ENCODE assay signal across 8 cellular contexts in genomic region chr4:89307446-89308160, GRCh38. TPM values are rescaled to one million over a fixed set of nuclear protein-coding genes. Genes with fewer than 3 reads are reported as not detected.
DNase-seq lines count a peak whose midpoint lies in the region; ATAC-seq and TF ChIP-seq lines count a peak whose summit lies in the region.

GPRIN3 (minus strand) TSS chr4:89307800; CDS start chr4:89250110, 57,690 bp downstream.

- H3K36me3 Mint-ChIP-seq in nephron (ENCODE audit: low read depth): no peaks in the 10 kb centered on the region

- TF ChIP-seq CTCF in fibroblast of lung (conservative IDR thresholded peaks at IDR 0.05 in 1 of 2, IDR thresholded peaks at IDR 0.05 in 1 of 2; ENCODE audit: low read depth in 1 of 2, low read length in 2 of 2) (no peak), nephron (IDR thresholded peaks at IDR 0.05; ENCODE audit: unreplicated experiment in 3 of 3) (peak in 2 of 3 experiments; percentile 31 to 35), suprapubic skin (IDR thresholded peaks at IDR 0.05) (no peak)

- no peaks in the 10 kb centered on the region for H3K4me1 ChIP-seq in NT2/D1 (ENCODE audit: insufficient read depth, insufficient read length)
- no peaks in the 10 kb centered on the region for H3K4me1 ChIP-seq in fibroblast of lung (ENCODE audit: control insufficient read depth, extremely low read depth, insufficient read depth, low read length)
- H3K4me1 ChIP-seq in suprapubic skin: peaks cover 16% of the 10 kb centered on the region

- no peaks in the 10 kb centered on the region for H3K79me2 ChIP-seq in fibroblast of lung (ENCODE audit: control insufficient read depth, insufficient read depth, low read length)

- H3K27me3 ChIP-seq in NT2/D1 (ENCODE audit: insufficient read depth, insufficient read length) (peaks cover 18% of the 10 kb centered on the region), fibroblast of lung (ENCODE audit: control insufficient read depth, insufficient read depth, low read length) (peaks cover 16% of the 10 kb centered on the region), suprapubic skin (no peaks in the 10 kb centered on the region)

- no peak for TF ChIP-seq POLR2A in suprapubic skin (IDR thresholded peaks at IDR 0.05)

- H3K4me3 ChIP-seq in NT2/D1 (ENCODE audit: insufficient read length, low read depth) (peak within 1 kb of the TSS; percentile 61), fibroblast of lung (replicated peaks in 1 of 4; ENCODE audit: control extremely low read depth in 1 of 4, insufficient read depth in 1 of 4, low read depth in 3 of 4, low read length in 4 of 4) (peak within 1 kb of the TSS; percentile 40 to 63 (median 50)), suprapubic skin (peak within 1 kb of the TSS; percentile 60)

- H2AFZ ChIP-seq in fibroblast of lung (ENCODE audit: low read length): peak within 1 kb of the TSS; percentile 28

- no peaks in the 10 kb centered on the region for H3K36me3 ChIP-seq in NT2/D1 (ENCODE audit: insufficient read depth, insufficient read length, low read length)
- H3K36me3 ChIP-seq in fibroblast of lung (ENCODE audit: control insufficient read depth, insufficient read depth, low read length): no peaks in the 10 kb centered on the region
- no peaks in the 10 kb centered on the region for H3K36me3 ChIP-seq in suprapubic skin

- ATAC-seq in GM18858 (IDR thresholded peaks at IDR 0.05; ENCODE audit: unreplicated experiment) (peak; percentile 81), HG02943 (IDR thresholded peaks at IDR 0.05; ENCODE audit: low read depth, unreplicated experiment) (peak; percentile 58)

- peaks cover 21% of the 10 kb centered on the region for H3K4me1 Mint-ChIP-seq in nephron

- peak within 1 kb of the TSS; percentile 83 to 87 (median 87) for H3K4me3 Mint-ChIP-seq in nephron

- H3K27ac ChIP-seq in fibroblast of lung (ENCODE audit: insufficient read depth, low read length): no peak within 1 kb of the TSS
- peak within 1 kb of the TSS; percentile 42 for H3K27ac ChIP-seq in suprapubic skin

- 0% methylated on average over 23 of the region's 67 CpGs for WGBS in suprapubic skin

- peak within 1 kb of the TSS; percentile 70 for H3K4me2 ChIP-seq in fibroblast of lung (ENCODE audit: extremely low read depth, insufficient read depth, low read length)

- no peaks in the 10 kb centered on the region for H3K9me3 ChIP-seq in NT2/D1 (ENCODE audit: insufficient read depth, low read length)
- H3K9me3 ChIP-seq in fibroblast of lung (ENCODE audit: control insufficient read depth, insufficient read depth, low read depth, low read length): no peaks in the 10 kb centered on the region
- H3K9me3 ChIP-seq in suprapubic skin: no peaks in the 10 kb centered on the region

- H3K9me3 Mint-ChIP-seq in nephron: no peaks in the 10 kb centered on the region

- H3K9ac ChIP-seq in NT2/D1 (ENCODE audit: insufficient read length, low read depth) (peak within 1 kb of the TSS; percentile 64), fibroblast of lung (ENCODE audit: insufficient read depth, low read length) (no peak within 1 kb of the TSS)

- H4K20me1 ChIP-seq in fibroblast of lung (ENCODE audit: control insufficient read depth, extremely low read depth, insufficient read depth, low read length): no peaks in the 10 kb centered on the region

- peaks cover 17% of the 10 kb centered on the region for H3K27me3 Mint-ChIP-seq in nephron (ENCODE audit: low read depth)

- TF ChIP-seq EP300 in suprapubic skin (IDR thresholded peaks at IDR 0.05): no peak

- DNase-seq in NT2/D1 (ENCODE audit: low read depth, low spot score): no peak
- DNase-seq in activated T-helper 1 cell treated with anti-CD3 and anti-CD28 coated beads, Interleukin-2, amount 50 U/mL, for 16 hours (ENCODE audit: low read depth in 1 of 2, low spot score in 1 of 2): peak; percentile 21 to 56
- DNase-seq in fibroblast of lung (ENCODE audit: low read depth in 2 of 2): peak; percentile 21 to 42
- peak; percentile 71 to 82 for DNase-seq in suprapubic skin (ENCODE audit: low spot score in 2 of 2)
- no peak for DNase-seq in SW 1271 (lab: John Stamatoyannopoulos, UW)

- peak within 1 kb of the TSS in 2 of 3 experiments; percentile 11 to 45 for H3K27ac Mint-ChIP-seq in nephron

RNA-seq across cellular contexts. Expression of gene GPRIN3, which starts in this region (rescaled TPM):
- total RNA-seq in fibroblast of lung: under 0.01 TPM in 2 replicates
- 0.01 TPM in 1 of 2 replicates, not detected in the other for polyA plus RNA-seq in fibroblast of lung
- not detected in 2 replicates for polyA plus RNA-seq in fibroblast of lung (2012)
- not detected in 2 replicates for polyA minus RNA-seq in fibroblast of lung (ENCODE audit: low replicate concordance)
- total RNA-seq in suprapubic skin: 1 to 10 TPM; 1.2 to 3.4 (median 1.7) TPM

Comparison
In these comparisons a context has a peak if more than half of its experiments do, and no peak if none do; other contexts are left out.
1. Peak in DNase-seq, H3K4me3 ChIP-seq and H3K4me2 ChIP-seq in fibroblast of lung; RNA of the gene not detected or under 1 TPM.
2. DNase-seq: peak in activated T-helper 1 cell treated with anti-CD3 and anti-CD28 coated beads, Interleukin-2, amount 50 U/mL, for 16 hours (2 of 2) and suprapubic skin (2 of 2); none in NT2/D1 (single experiment) and SW 1271 (0 of 2).
3. CTCF ChIP-seq: peak in nephron (2 of 3); none in fibroblast of lung (0 of 2) and suprapubic skin (0 of 2).
4. Peak in every context shown above with its lines, with median percentiles within 50 percentile points of each other: H3K4me3 ChIP-seq.